8 cellular contexts compared by ENCODE assay signal in genomic region chr16:88941051-88941932, GRCh38. TPM values are rescaled to one million over a fixed set of nuclear protein-coding genes. Genes with fewer than 3 reads are reported as not detected.
DNase-seq lines count a peak whose midpoint lies in the region; ATAC-seq, FAIRE-seq and TF ChIP-seq lines count a peak whose summit lies in the region.

No MANE protein-coding gene starts in this region.

- peaks cover 29 to 55% (median 36%) of the 10 kb centered on the region in 3 donors for H3K27me3 ChIP-seq in skeletal muscle tissue (ENCODE audit: control insufficient read depth in 3 of 3, insufficient read depth in 3 of 3, low read length in 3 of 3)
- H3K27me3 ChIP-seq in brain microvascular endothelial cell (replicated peaks): peaks cover 62% of the 10 kb centered on the region

- H3K4me3 ChIP-seq in skeletal muscle tissue (ENCODE audit: low read length in 3 of 3) (peak overlapping the region in 2 of 3 donors; percentile 58 to 75), brain microvascular endothelial cell (ENCODE audit: low read depth, low read length) (no peak overlapping the region)

- FAIRE-seq in frontal cortex (lab: Jason Lieb, UNC): no peak

- peaks cover 35 to 44% (median 36%) of the 10 kb centered on the region in 3 donors for H3K4me1 ChIP-seq in skeletal muscle tissue (ENCODE audit: control insufficient read depth in 3 of 3, insufficient read depth in 3 of 3, low read length in 3 of 3)

- peak overlapping the region in 1 of 3 donors; percentile 75 for H3K9ac ChIP-seq in skeletal muscle tissue (ENCODE audit: low read depth in 1 of 3, low read length in 3 of 3)

- peak; percentile 38 for ATAC-seq in HG03460 (IDR thresholded peaks at IDR 0.05; ENCODE audit: unreplicated experiment)

- H3K9me3 ChIP-seq in skeletal muscle tissue (ENCODE audit: control insufficient read depth in 3 of 3, low read length in 3 of 3): no peaks in the 10 kb centered on the region

- H3K27ac ChIP-seq in skeletal muscle tissue (ENCODE audit: low read depth, low read length) (no peak overlapping the region), brain microvascular endothelial cell (no peak overlapping the region)

- in situ Hi-C loops in brain microvascular endothelial cell (cut with HindIII; ENCODE audit: low pct_ligation_motif_present, low sequenced_read_pairs): no loop called here

- H3K36me3 ChIP-seq in skeletal muscle tissue (ENCODE audit: control insufficient read depth in 3 of 3, insufficient read depth in 3 of 3, low read length in 3 of 3) (no peaks in the 10 kb centered on the region), brain microvascular endothelial cell (replicated peaks) (no peaks in the 10 kb centered on the region)

- TF ChIP-seq CTCF in brain microvascular endothelial cell (IDR thresholded peaks at IDR 0.05; ENCODE audit: low read depth, low read length, missing control alignments): no peak

- DNase-seq in NCI-H2227 (lab: John Stamatoyannopoulos, UW; ENCODE audit: unreplicated experiment) (peak; percentile 38), NCI-H2227 treated with DMSO at 0.1 percent for 48 hours (lab: John Stamatoyannopoulos, UW) (no peak), frontal cortex (ENCODE audit: low spot score in 2 of 2) (peak; percentile 64 to 68), HCEC 1CT (no peak), HuH-7.5 (ENCODE audit: low spot score) (no peak), brain microvascular endothelial cell (no peak)

RNA-seq across cellular contexts. Expression of gene CBFA2T3, which starts 35.7 kb away (rescaled TPM):
- total RNA-seq in frontal cortex (0.82 TPM), skeletal muscle tissue (2.1 TPM)

Comparison
In these comparisons a context has a peak if more than half of its experiments do, and no peak if none do; other contexts are left out.
1. DNase-seq: peak in NCI-H2227 (single experiment) and frontal cortex (2 of 2); none in NCI-H2227 treated with DMSO at 0.1 percent for 48 hours (single experiment), HCEC 1CT (single experiment), HuH-7.5 (single experiment) and brain microvascular endothelial cell (single experiment).